Comparison of ENCODE assay signal across 8 cellular contexts in genomic region chr1:98660941-98661543, GRCh38. TPM values are rescaled to one million over a fixed set of nuclear protein-coding genes. Genes with fewer than 3 reads are reported as not detected.
DNase-seq lines count a peak whose midpoint lies in the region; ATAC-seq and TF ChIP-seq lines count a peak whose summit lies in the region.

No MANE protein-coding gene starts in this region.

- no peak for TF ChIP-seq CTCF in fibroblast of mammary gland (conservative IDR thresholded peaks at IDR 0.05; ENCODE audit: control insufficient read depth, insufficient read depth, low read depth, low read length)

- peak overlapping the region; percentile 98 for H2AFZ ChIP-seq in neuron (ENCODE audit: low read depth, low read length)

- H3K27ac ChIP-seq in SJSA1, result peak overlapping the region; percentile 32; the same call in 1 of the 2 replicates

- peak overlapping the region; percentile 79 for H3K4me3 ChIP-seq in SJSA1
- peak overlapping the region; percentile 73 for H3K4me3 ChIP-seq in fibroblast of mammary gland (ENCODE audit: control insufficient read depth, low read depth, low read length)
- peak overlapping the region; percentile 84 for H3K4me3 ChIP-seq in neuron (ENCODE audit: low read length)

- H3K4me1 ChIP-seq in SJSA1 (replicated peaks), result peaks cover 9% of the 10 kb centered on the region; the same call in 1 of the 2 replicates
- H3K4me1 ChIP-seq in neuron (ENCODE audit: insufficient read depth, low read length), result peaks cover 10% of the 10 kb centered on the region

- H3K36me3 ChIP-seq in SJSA1 (peaks cover 4% of the 10 kb centered on the region; the same call in 1 of the 2 replicates), neuron (ENCODE audit: insufficient read depth, low read length) (no peaks in the 10 kb centered on the region)

- no peaks in the 10 kb centered on the region for H3K9me3 ChIP-seq in SJSA1 (replicated peaks)
- no peaks in the 10 kb centered on the region for H3K9me3 ChIP-seq in neuron (ENCODE audit: low read length)

- no peaks in the 10 kb centered on the region for H3K27me3 ChIP-seq in SJSA1 (replicated peaks)
- no peaks in the 10 kb centered on the region for H3K27me3 ChIP-seq in neuron (ENCODE audit: insufficient read depth, low read length)

- ATAC-seq in GM19438 (IDR thresholded peaks at IDR 0.05; ENCODE audit: low read depth, unreplicated experiment), result peak; percentile 11
- no peak for ATAC-seq in HG03159 (IDR thresholded peaks at IDR 0.05; ENCODE audit: unreplicated experiment)
- ATAC-seq in GM21390 (IDR thresholded peaks at IDR 0.05; ENCODE audit: unreplicated experiment), result no peak

- DNase-seq in SJSA1 (ENCODE audit: low read depth in 1 of 2, low spot score in 2 of 2) (no peak), fibroblast of mammary gland (ENCODE audit: low read depth) (no peak), MV-4-11 (lab: John Stamatoyannopoulos, UW) (no peak), ACHN (no peak)

- in situ Hi-C loops in ACHN (cut with HindIII; ENCODE audit: low pct_ligation_motif_present, low pct_unique_long_range_greater_than_20kb, low sequenced_read_pairs), result no loop called here

RNA-seq across cellular contexts. Expression of gene SNX7, which starts 0.5 kb away (rescaled TPM):
- 80.1 and 111 TPM in 2 replicates for total RNA-seq in SJSA1 (2014; rRNA removed; shearing (Covaris generic))
